ENCODE assay signal across 25 cellular contexts in genomic region chr2:220856486-220856885, GRCh38.
DNase-seq lines count a peak whose midpoint lies in the region; ATAC-seq, FAIRE-seq and TF ChIP-seq lines count a peak whose summit lies in the region.
"Had no signal": no experiment of that assay in that cellular context is flagged by ENCODE, and none has a peak within 500 bp of the region (broad histone marks: within the 10 kb centered on the region; RNA-seq: fewer than 3 reads in every experiment).

No MANE protein-coding gene starts in this region.

- WGBS in mammary epithelial cell (ENCODE audit: low coverage, missing lambda C conversion rate): 28% methylated on average over 2 of the region's 2 CpGs
- WGBS in H1 (ENCODE audit: extremely low coverage in 1 of 2, insufficient coverage in 1 of 2, insufficient read length in 1 of 2, insufficient replicate concordance in 2 of 2, low coverage in 1 of 2, low lambda C conversion rate in 2 of 2, missing lambda C conversion rate in 1 of 2), 2 experiments: 93% methylated on average over 2 of the region's 2 CpGs; no CpG with 5 or more reads in 1 of the 2 experiments
- 58 to 60% methylated on average over 2 of the region's 2 CpGs for WGBS in body of pancreas, 2 donors
- 74 to 91% methylated on average over 2 of the region's 2 CpGs for WGBS in upper lobe of left lung, 2 donors

- no peak overlapping the region for H2BK15ac ChIP-seq in H1 (ENCODE audit: low read length)

- CTCF ChIA-PET in mammary epithelial cell (lab: Charles Lee; ENCODE audit: low non-redundant PET): no interaction called here
- CTCF ChIA-PET in MCF 10A (lab: Yijun Ruan, JAX): interaction anchor here (0.7 kb wide), 1 partner anchor 18 kb away, joined by 3 read pairs; no protein-coding TSS in a partner anchor
- CTCF ChIA-PET in WTC11 (lab: Charles Lee): no interaction called here
- CTCF ChIA-PET in H1 (lab: Charles Lee; ENCODE audit: partially characterized antibody): interaction anchor here (0.6 to 1.1 kb wide), 2 partner anchors 169 to 466 kb away, joined by 3 read pairs; no protein-coding TSS in a partner anchor

- H3K9ac ChIP-seq in mammary epithelial cell (ENCODE audit: insufficient read depth, low read length) (no peak overlapping the region), H1 (replicated peaks in 1 of 4; ENCODE audit: extremely low read depth in 1 of 4, low read depth in 3 of 4, low read length in 3 of 4) (no peak overlapping the region)
- H3K9ac ChIP-seq: BLaER1, GM23248 had no signal

- intact Hi-C loops in mammary epithelial cell (cut with micrococcal nuclease): no loop called here
- intact Hi-C loops in MCF 10A (cut with micrococcal nuclease): no loop called here
- intact Hi-C loops in body of pancreas (cut with DNase I): no loop called here

- no peak for FAIRE-seq in H1 (lab: Jason Lieb, UNC)
- FAIRE-seq: A204.1, GM12878, H54 had no signal

- H3K4me3 Mint-ChIP-seq in MCF 10A (ENCODE audit: unreplicated experiment): no peak overlapping the region
- H3K4me3 Mint-ChIP-seq in WTC11: no peak overlapping the region
- H3K4me3 Mint-ChIP-seq: B cell; CD4-positive, CD25-positive, alpha-beta regulatory T cell; CD8-positive, alpha-beta T cell; HFFc6 had no signal

- TF ChIP-seq EP300 in H1 (IDR thresholded peaks at IDR 0.05; ENCODE audit: borderline replicate concordance in 1 of 2, low read depth in 2 of 2, low read length in 2 of 2) (no peak), upper lobe of left lung (IDR thresholded peaks at IDR 0.05) (no peak)

- no peaks in the 10 kb centered on the region for H3K36me3 ChIP-seq in mammary epithelial cell (ENCODE audit: insufficient read depth, low read length)
- no peaks in the 10 kb centered on the region for H3K36me3 ChIP-seq in H1 (ENCODE audit: control insufficient read depth in 2 of 4, insufficient read depth in 4 of 4, low read length in 3 of 4)
- H3K36me3 ChIP-seq in body of pancreas (replicated peaks in 1 of 2; ENCODE audit: insufficient read depth in 1 of 2, low read depth in 2 of 2): no peaks in the 10 kb centered on the region
- H3K36me3 ChIP-seq in upper lobe of left lung: no peaks in the 10 kb centered on the region
- H3K36me3 ChIP-seq: BLaER1, HAP-1 had no signal

- H3K79me2 ChIP-seq in mammary epithelial cell (ENCODE audit: insufficient read depth, low read length) (no peaks in the 10 kb centered on the region), H1 (ENCODE audit: control insufficient read depth in 1 of 2, insufficient read depth in 2 of 2, low read length in 2 of 2) (no peaks in the 10 kb centered on the region)

- peaks cover 18% of the 10 kb centered on the region for H3K4me1 ChIP-seq in mammary epithelial cell (ENCODE audit: insufficient read depth, low read length)
- no peaks in the 10 kb centered on the region; a peak in 1 of 7 replicates for H3K4me1 ChIP-seq in H1 (replicated peaks in 1 of 4; ENCODE audit: control insufficient read depth in 3 of 4, insufficient read depth in 4 of 4, low read length in 3 of 4)
- H3K4me1 ChIP-seq in foreskin keratinocyte: peaks cover 6% of the 10 kb centered on the region
- H3K4me1 ChIP-seq in body of pancreas: no peaks in the 10 kb centered on the region
- H3K4me1 ChIP-seq in upper lobe of left lung: no peaks in the 10 kb centered on the region
- H3K4me1 ChIP-seq: BLaER1, Caco-2, HAP-1 had no signal

- H4K5ac ChIP-seq in H1 (ENCODE audit: insufficient read length, low read depth, low read length): no peak overlapping the region

- no peak for TF ChIP-seq CTCF in mammary epithelial cell (conservative IDR thresholded peaks at IDR 0.05 in 1 of 2, IDR thresholded peaks at IDR 0.05 in 1 of 2; ENCODE audit: extremely low read depth in 1 of 2, insufficient read depth in 1 of 2, low read depth in 1 of 2, low read length in 2 of 2)
- no peak for TF ChIP-seq CTCF in MCF 10A (IDR thresholded peaks at IDR 0.05; ENCODE audit: unreplicated experiment)
- no peak for TF ChIP-seq CTCF in WTC11 (IDR thresholded peaks at IDR 0.05)
- no peak for TF ChIP-seq CTCF in H1 (IDR thresholded peaks at IDR 0.05; ENCODE audit: control extremely low read depth in 1 of 3, insufficient read depth in 1 of 3, low read depth in 1 of 3, low read length in 3 of 3)
- TF ChIP-seq CTCF in foreskin keratinocyte (conservative IDR thresholded peaks at IDR 0.05): no peak
- no peak for TF ChIP-seq CTCF in body of pancreas (IDR thresholded peaks at IDR 0.05)
- TF ChIP-seq CTCF in upper lobe of left lung (IDR thresholded peaks at IDR 0.05): no peak

- TF ChIP-seq POLR2A in H1 (IDR thresholded peaks at IDR 0.05; ENCODE audit: control extremely low read depth in 1 of 2, low read depth in 2 of 2, low read length in 2 of 2): no peak
- no peak for TF ChIP-seq POLR2A in body of pancreas (IDR thresholded peaks at IDR 0.05)
- TF ChIP-seq POLR2A in upper lobe of left lung (IDR thresholded peaks at IDR 0.05): no peak

- no peak overlapping the region for H4K8ac ChIP-seq in H1 (ENCODE audit: extremely low read depth, insufficient read depth, low read length)

- peaks cover 7% of the 10 kb centered on the region for H3K9me3 Mint-ChIP-seq in MCF 10A (ENCODE audit: unreplicated experiment)
- H3K9me3 Mint-ChIP-seq in WTC11: 0 out of 2 replicates have a peak, but pooled peaks cover 9% of the 10 kb centered on the region
- H3K9me3 Mint-ChIP-seq: CD8-positive, alpha-beta T cell; HFFc6 had no signal

- H3K4ac ChIP-seq in H1 (replicated peaks; ENCODE audit: insufficient read length, low read depth, low read length): no peak overlapping the region

- H2AFZ ChIP-seq in mammary epithelial cell (ENCODE audit: low read depth, low read length) (peak overlapping the region; percentile 76), H1 (ENCODE audit: low read length) (0 out of 2 replicates have a peak overlapping the region, but pooled peaks have one; percentile 10)
- H2AFZ ChIP-seq: GM23248 had no signal

- H4K20me1 ChIP-seq in mammary epithelial cell (ENCODE audit: insufficient read depth, low read length): no peaks in the 10 kb centered on the region
- no peaks in the 10 kb centered on the region for H4K20me1 ChIP-seq in H1 (replicated peaks in 1 of 2; ENCODE audit: control insufficient read depth in 1 of 2, insufficient read depth in 2 of 2, low read length in 2 of 2)
- H4K20me1 ChIP-seq: BLaER1 had no signal

- no peak for TF ChIP-seq RAD21 in H1 (IDR thresholded peaks at IDR 0.05 in 1 of 2, conservative IDR thresholded peaks at IDR 0.05 in 1 of 2; ENCODE audit: low read depth in 2 of 2, low read length in 2 of 2)

- H3K4me2 ChIP-seq in mammary epithelial cell (ENCODE audit: insufficient read depth, low read depth, low read length) (peak overlapping the region; percentile 19), H1 (ENCODE audit: insufficient read depth in 1 of 2, low read depth in 2 of 2, low read length in 2 of 2) (no peak overlapping the region)
- H3K4me2 ChIP-seq: BLaER1 had no signal

- H2BK12ac ChIP-seq in H1 (ENCODE audit: low read depth, low read length): no peak overlapping the region

- no peak overlapping the region for H2AK5ac ChIP-seq in H1 (ENCODE audit: low read depth, low read length)

- no peak overlapping the region for H3K23ac ChIP-seq in H1 (ENCODE audit: insufficient read length)

- H3K27me3 ChIP-seq in mammary epithelial cell (ENCODE audit: insufficient read depth, low read length) (no peaks in the 10 kb centered on the region), H1 (replicated peaks in 1 of 4; ENCODE audit: control insufficient read depth in 3 of 4, extremely low read depth in 1 of 4, insufficient read depth in 3 of 4, low read length in 3 of 4) (no peaks in the 10 kb centered on the region), foreskin keratinocyte (no peaks in the 10 kb centered on the region), body of pancreas (no peaks in the 10 kb centered on the region), upper lobe of left lung (no peaks in the 10 kb centered on the region)
- H3K27me3 ChIP-seq: BLaER1 had no signal

- BruUV-seq in mammary epithelial cell (replicated peaks; lab: Mats Ljungman, UMichigan) (no TSS peak), MCF 10A (replicated peaks; lab: Mats Ljungman, UMichigan) (no TSS peak)

- H3K23me2 ChIP-seq in H1 (ENCODE audit: low read depth, low read length): no peaks in the 10 kb centered on the region; the same call in 1 of the 2 replicates

- H3K36me3 Mint-ChIP-seq in MCF 10A (ENCODE audit: insufficient read depth, unreplicated experiment) (no peaks in the 10 kb centered on the region), WTC11 (no peaks in the 10 kb centered on the region)
- H3K36me3 Mint-ChIP-seq: CD4-positive, CD25-positive, alpha-beta regulatory T cell; CD8-positive, alpha-beta T cell had no signal

- no peaks in the 10 kb centered on the region for H3K9me3 ChIP-seq in mammary epithelial cell (replicated peaks; ENCODE audit: insufficient read depth, low read length)
- no peaks in the 10 kb centered on the region for H3K9me3 ChIP-seq in H1 (ENCODE audit: insufficient read depth in 2 of 2, low read depth in 1 of 2, low read length in 1 of 2)
- H3K9me3 ChIP-seq in body of pancreas: no peaks in the 10 kb centered on the region
- no peaks in the 10 kb centered on the region for H3K9me3 ChIP-seq in upper lobe of left lung
- H3K9me3 ChIP-seq: BLaER1, Caco-2, HAP-1 had no signal

- in situ Hi-C loops in mammary epithelial cell (cut with MboI; ENCODE audit: low sequenced_read_pairs in 2 of 2): no loop called here

- H3K79me1 ChIP-seq in H1 (ENCODE audit: low read depth, low read length): no peaks in the 10 kb centered on the region

- H4K91ac ChIP-seq in H1 (replicated peaks; ENCODE audit: insufficient read length, low read length): no peak overlapping the region

- DNase-seq in mammary epithelial cell (peak; percentile 16), MCF 10A (ENCODE audit: unreplicated experiment) (no peak), WTC11 (ENCODE audit: low spot score) (no peak), H1 (ENCODE audit: low read depth in 1 of 2, low spot score in 2 of 2) (no peak), foreskin keratinocyte (peak; percentile 32 to 56), body of pancreas (no peak), upper lobe of left lung (no peak)
- DNase-seq: Caco-2; CD4-positive, CD25-positive, alpha-beta regulatory T cell; CD8-positive, alpha-beta T cell; DMS153; DND-41; EL; GDM1; GM23248; HFFc6 had no signal

- POLR2A ChIA-PET in MCF 10A (lab: Yijun Ruan, JAX): interaction anchor here (0.5 to 0.6 kb wide), 2 partner anchors 28 to 51 kb away, joined by 4 read pairs; no protein-coding TSS in a partner anchor
- POLR2A ChIA-PET in WTC11 (lab: Charles Lee): no interaction called here
- POLR2A ChIA-PET in H1 (lab: Charles Lee; ENCODE audit: partially characterized antibody): no interaction called here

- H3K18ac ChIP-seq in H1 (ENCODE audit: extremely low read depth, low read length): no peak overlapping the region

- H3K4me1 Mint-ChIP-seq in MCF 10A (ENCODE audit: insufficient read depth, unreplicated experiment): no peaks in the 10 kb centered on the region
- peaks cover 24% of the 10 kb centered on the region for H3K4me1 Mint-ChIP-seq in WTC11
- H3K4me1 Mint-ChIP-seq: B cell; CD4-positive, CD25-positive, alpha-beta regulatory T cell had no signal

- H2BK5ac ChIP-seq in H1 (ENCODE audit: low read depth, low read length): no peak overlapping the region

- no peak overlapping the region for H3K56ac ChIP-seq in H1 (replicated peaks; ENCODE audit: insufficient read length, low read depth, low read length)

- dilution Hi-C loops in mammary epithelial cell (cut with HindIII; ENCODE audit: low sequenced_read_pairs): no loop called here

- H3K27ac Mint-ChIP-seq in MCF 10A (ENCODE audit: low read depth, unreplicated experiment) (no peak overlapping the region), WTC11 (peak overlapping the region; percentile 3; the same call in 1 of the 2 replicates)
- H3K27ac Mint-ChIP-seq: B cell; CD4-positive, CD25-positive, alpha-beta regulatory T cell; CD8-positive, alpha-beta T cell; HFFc6 had no signal

- ATAC-seq in WTC11: no peak
- no peak for ATAC-seq in foreskin keratinocyte
- ATAC-seq in body of pancreas: no peak
- ATAC-seq in upper lobe of left lung (ENCODE audit: low FRiP score in 2 of 2): no peak
- no peak for ATAC-seq in GM19023 (IDR thresholded peaks at IDR 0.05; ENCODE audit: unreplicated experiment)
- ATAC-seq: CD8-positive, alpha-beta T cell; GM12878 had no signal

- H2BK120ac ChIP-seq in H1 (replicated peaks; ENCODE audit: low read depth, low read length): no peak overlapping the region

- H3K4me3 ChIP-seq in mammary epithelial cell (replicated peaks in 1 of 3; ENCODE audit: insufficient read depth in 1 of 3, low read depth in 2 of 3, low read length in 3 of 3) (no peak overlapping the region), H1 (ENCODE audit: extremely low read depth in 1 of 4, insufficient read depth in 2 of 4, low read depth in 3 of 4, low read length in 4 of 4) (no peak overlapping the region), body of pancreas (no peak overlapping the region), upper lobe of left lung (no peak overlapping the region)
- H3K4me3 ChIP-seq: BLaER1, GM12878, GM23248, HAP-1 had no signal

- H3K27ac ChIP-seq in mammary epithelial cell (ENCODE audit: insufficient read depth, low read depth, low read length) (peak overlapping the region; percentile 43), H1 (ENCODE audit: low read depth, low read length) (no peak overlapping the region), foreskin keratinocyte (no peak overlapping the region), body of pancreas (no peak overlapping the region), upper lobe of left lung (no peak overlapping the region)
- H3K27ac ChIP-seq: 22Rv1, BLaER1, C4-2B, GM23248 had no signal

- H2BK20ac ChIP-seq in H1 (ENCODE audit: low read length): no peak overlapping the region

- no peaks in the 10 kb centered on the region for H3K27me3 Mint-ChIP-seq in MCF 10A (ENCODE audit: insufficient read depth, unreplicated experiment)
- peaks cover 4% of the 10 kb centered on the region; the same call in 1 of the 2 replicates for H3K27me3 Mint-ChIP-seq in WTC11 (ENCODE audit: low read depth)
- H3K27me3 Mint-ChIP-seq: CD4-positive, CD25-positive, alpha-beta regulatory T cell had no signal

- H3K14ac ChIP-seq in H1 (ENCODE audit: insufficient read length): no peak overlapping the region

Comparison
In these comparisons a context has a peak if more than half of its experiments do, and no peak if none do; other contexts are left out.
1. DNase-seq: peak in mammary epithelial cell (single experiment) and foreskin keratinocyte (2 of 2); none in MCF 10A (single experiment), WTC11 (single experiment), H1 (0 of 2), body of pancreas (0 of 4) and upper lobe of left lung (0 of 2).
2. CTCF ChIA-PET loops: an anchor here in MCF 10A (0.7 kb wide) and H1 (0.6 to 1.1 kb wide); none called in mammary epithelial cell and WTC11.